ENCODE assay signal across 21 cellular contexts in genomic region chr15:90916461-90916860, GRCh38. TPM values are rescaled to one million over a fixed set of nuclear protein-coding genes. Genes with fewer than 3 reads are reported as not detected.
A peak's percentile ranks its signal among the peaks of the same experiment; 100 is the strongest.
DNase-seq lines count a peak whose midpoint lies in the region; ATAC-seq, FAIRE-seq and TF ChIP-seq lines count a peak whose summit lies in the region.
"Had no signal": no experiment of that assay in that cellular context is flagged by ENCODE, and none has a peak within 500 bp of the region (broad histone marks: within the 10 kb centered on the region; RNA-seq: fewer than 3 reads in every experiment).

No MANE protein-coding gene starts in this region.

- no peak for ATAC-seq in gastrocnemius medialis
- ATAC-seq in GM21576 (IDR thresholded peaks at IDR 0.05; ENCODE audit: unreplicated experiment): no peak
- ATAC-seq: HCT116, SK-N-SH treated with all-trans-retinoic acid at 6 μM for 48 hours had no signal

- peaks cover 89 to 100% (median 98%) of the 10 kb centered on the region in 11 experiments for H3K36me3 ChIP-seq in BLaER1 treated with 17β-estradiol and CSF1 and Interleukin-3, amounts not matched to agents 10 nM and 100 nM
- H3K36me3 ChIP-seq in OCI-LY1 (ENCODE audit: insufficient read depth, low read length) (peaks cover 63% of the 10 kb centered on the region; the same call in 1 of the 2 replicates), left ventricle myocardium inferior (peaks cover 98% of the 10 kb centered on the region), gastrocnemius medialis (peaks cover 0 to 78% of the 10 kb centered on the region in 2 donors)

- intact Hi-C loops in left ventricle myocardium inferior (cut with micrococcal nuclease) (no loop called here), gastrocnemius medialis (cut with DNase I; ENCODE audit: low total_unique reads) (loop anchor here (1.0 kb wide), 2 partner anchors 12 to 13 kb away; partner anchors contain the start of gene MAN2A2)

- H3K9me2 ChIP-seq in OCI-LY1 (ENCODE audit: low read depth, low read length): no peaks in the 10 kb centered on the region

- H3K4me2 ChIP-seq in BLaER1 treated with 17β-estradiol and CSF1 and Interleukin-3, amounts not matched to agents 10 nM and 100 nM: peak overlapping the region in 10 of 11 experiments; percentile 52 to 72 (median 58); a peak in 17 of 22 replicates
- H3K4me2 ChIP-seq in OCI-LY1 (ENCODE audit: low read length): peak overlapping the region; percentile 59; the same call in 1 of the 2 replicates

- H4K20me1 ChIP-seq in BLaER1 treated with 17β-estradiol and CSF1 and Interleukin-3, amounts not matched to agents 10 nM and 100 nM: peaks cover 0 to 12% (median 0%) of the 10 kb centered on the region in 11 experiments; a peak in 3 of 22 replicates
- no peaks in the 10 kb centered on the region for H4K20me1 ChIP-seq in OCI-LY1 (ENCODE audit: insufficient read depth, low read length)

- peak overlapping the region; percentile 42 to 77 (median 64); a peak in 19 of 22 replicates for H3K27ac ChIP-seq in BLaER1 treated with 17β-estradiol and CSF1 and Interleukin-3, amounts not matched to agents 10 nM and 100 nM
- H3K27ac ChIP-seq in OCI-LY1 (ENCODE audit: low read depth, low read length, poor library complexity, severe bottlenecking): peak overlapping the region; percentile 78
- peak overlapping the region; percentile 91 for H3K27ac ChIP-seq in left ventricle myocardium inferior (replicated peaks)
- peak overlapping the region; percentile 86 to 95 (median 90) for H3K27ac ChIP-seq in gastrocnemius medialis
- H3K27ac ChIP-seq: pancreas, testis had no signal

- H2AFZ ChIP-seq in OCI-LY1 (ENCODE audit: low read length): no peak overlapping the region

- TF ChIP-seq POLR2A in gastrocnemius medialis (IDR thresholded peaks at IDR 0.05): no peak

- no peak for TF ChIP-seq CTCF in OCI-LY1 (IDR thresholded peaks at IDR 0.05; ENCODE audit: low read length)
- TF ChIP-seq CTCF in left ventricle myocardium inferior (IDR thresholded peaks at IDR 0.05; ENCODE audit: borderline replicate concordance): no peak
- TF ChIP-seq CTCF in gastrocnemius medialis (IDR thresholded peaks at IDR 0.05 in 4 of 5, conservative IDR thresholded peaks at IDR 0.05 in 1 of 5): no peak

- DNase-seq in left ventricle myocardium inferior (no peak), gastrocnemius medialis (no peak), urothelium cell line (ENCODE audit: low spot score) (no peak)
- DNase-seq in activated CD8-positive, alpha-beta memory T cell treated with anti-CD3 and anti-CD28 coated beads for 24 hours: no peak
- DNase-seq: activated CD4-positive, alpha-beta T cell treated with anti-CD3 and anti-CD28 coated beads, Interleukin-2, amount 50 U/mL, for 1 hour; activated naive CD8-positive, alpha-beta T cell treated with anti-CD3 and anti-CD28 coated beads, Interleukin-2, amount 10 ng/mL, durations not matched to agents 7 days and 5 days; NCI-H1092; NCI-H187; NCI-H69; RPMI8226; stimulated activated CD4-positive, alpha-beta T cell treated with anti-CD3 and anti-CD28 coated beads, Interleukin-2, amount 100 ng/mL, for 24 hours had no signal

- peaks cover 22 to 38% (median 29%) of the 10 kb centered on the region in 10 experiments for H3K4me1 ChIP-seq in BLaER1 treated with 17β-estradiol and CSF1 and Interleukin-3, amounts not matched to agents 10 nM and 100 nM
- H3K4me1 ChIP-seq in OCI-LY1 (ENCODE audit: insufficient read depth, low read length, severe bottlenecking): peaks cover 19% of the 10 kb centered on the region
- peaks cover 62% of the 10 kb centered on the region for H3K4me1 ChIP-seq in left ventricle myocardium inferior
- H3K4me1 ChIP-seq in gastrocnemius medialis: peaks cover 14 to 37% of the 10 kb centered on the region in 2 donors
- H3K4me1 ChIP-seq: pancreas had no signal

- H3K27me3 ChIP-seq in BLaER1 treated with 17β-estradiol and CSF1 and Interleukin-3, amounts not matched to agents 10 nM and 100 nM: no peaks in the 10 kb centered on the region
- no peaks in the 10 kb centered on the region for H3K27me3 ChIP-seq in OCI-LY1 (ENCODE audit: insufficient read depth, low read length)
- no peaks in the 10 kb centered on the region for H3K27me3 ChIP-seq in left ventricle myocardium inferior (ENCODE audit: low read depth)
- no peaks in the 10 kb centered on the region for H3K27me3 ChIP-seq in gastrocnemius medialis
- H3K27me3 ChIP-seq: pancreas, testis had no signal

- no peaks in the 10 kb centered on the region for H3F3A ChIP-seq in OCI-LY1 (ENCODE audit: insufficient read depth, low read length)

- H3K9me3 ChIP-seq in BLaER1 treated with 17β-estradiol and CSF1 and Interleukin-3, amounts not matched to agents 10 nM and 100 nM (replicated peaks in 1 of 11): no peaks in the 10 kb centered on the region
- H3K9me3 ChIP-seq in OCI-LY1 (ENCODE audit: low read length) (no peaks in the 10 kb centered on the region), left ventricle myocardium inferior (replicated peaks) (no peaks in the 10 kb centered on the region), gastrocnemius medialis (no peaks in the 10 kb centered on the region)
- H3K9me3 ChIP-seq: pancreas, testis had no signal

- H3K9ac ChIP-seq in BLaER1 treated with 17β-estradiol and CSF1 and Interleukin-3, amounts not matched to agents 10 nM and 100 nM: peak overlapping the region in 10 of 11 experiments; percentile 27 to 61 (median 48); a peak in 12 of 22 replicates
- H3K9ac ChIP-seq in OCI-LY1 (ENCODE audit: low read length): peak overlapping the region; percentile 64; the same call in 1 of the 2 replicates

- H3K4me3 ChIP-seq in BLaER1 treated with 17β-estradiol and CSF1 and Interleukin-3, amounts not matched to agents 10 nM and 100 nM: no peak overlapping the region
- H3K4me3 ChIP-seq in OCI-LY1 (ENCODE audit: low read depth, low read length, poor library complexity, severe bottlenecking) (peak overlapping the region; percentile 42), left ventricle myocardium inferior (peak overlapping the region; percentile 57), gastrocnemius medialis (peak overlapping the region in 3 of 4 donors; percentile 17 to 43 (median 27))
- H3K4me3 ChIP-seq: pancreas, skin epidermis, testis had no signal

- in situ Hi-C loops in gastrocnemius medialis (cut with MboI; ENCODE audit: low sequenced_read_pairs in 4 of 4): no loop called here

- no peak for FAIRE-seq in urothelium cell line (lab: Jason Lieb, UNC)
- FAIRE-seq: D721Med, GM12892, pancreas had no signal

- H3K79me2 ChIP-seq in OCI-LY1 (ENCODE audit: insufficient read depth, low read length): no peaks in the 10 kb centered on the region

RNA-seq across cellular contexts. Expression of gene MAN2A2, which starts 13.4 kb away (rescaled TPM):
- total RNA-seq in left ventricle myocardium inferior (95.4 TPM), gastrocnemius medialis (100 to 1,000 TPM in 2 of 4 donors, 10 to 100 TPM in 2; 56.8 to 124 (median 92.4) TPM)

RNA-seq across cellular contexts. Expression of gene HDDC3, which starts 15.9 kb away (rescaled TPM):
- 12.7 TPM for total RNA-seq in left ventricle myocardium inferior
- total RNA-seq in gastrocnemius medialis: 10 to 100 TPM; 13.4 to 22.2 (median 17.2) TPM

RNA-seq across cellular contexts. Expression of gene UNC45A, which starts 18.6 kb away (rescaled TPM):
- 21.9 TPM for total RNA-seq in left ventricle myocardium inferior
- total RNA-seq in gastrocnemius medialis: 1 to 10 TPM; 6.8 to 9.6 (median 7.6) TPM

RNA-seq across cellular contexts. Expression of gene FES, which starts 32.2 kb away (rescaled TPM):
- total RNA-seq in left ventricle myocardium inferior: 11.9 TPM
- 10 to 100 TPM in 2 of 4 donors, 1 to 10 TPM in 2; 5.3 to 13.5 (median 10.1) TPM for total RNA-seq in gastrocnemius medialis

RNA-seq across cellular contexts. Expression of gene RCCD1, which starts 38.2 kb away (rescaled TPM):
- total RNA-seq in left ventricle myocardium inferior: 10.9 TPM
- total RNA-seq in gastrocnemius medialis: 1 to 10 TPM; 1.4 to 4.8 (median 4.4) TPM

Comparison
In these comparisons a context has a peak if more than half of its experiments do, and no peak if none do; other contexts are left out.
1. H3K4me3 ChIP-seq: peak in OCI-LY1 (single experiment), left ventricle myocardium inferior (single experiment) and gastrocnemius medialis (3 of 4); none in BLaER1 treated with 17β-estradiol and CSF1 and Interleukin-3, amounts not matched to agents 10 nM and 100 nM (0 of 10).
2. Peak in every context shown above with its lines, with median percentiles within 50 percentile points of each other: H3K27ac ChIP-seq.